Comparison of ENCODE assay signal across 25 cellular contexts in genomic region chr11:134625631-134626030, GRCh38.
"Had no signal": no experiment of that assay in that cellular context is flagged by ENCODE, and none has a peak within 500 bp of the region (broad histone marks: within the 10 kb centered on the region; RNA-seq: fewer than 3 reads in every experiment).

No MANE protein-coding gene starts in this region.

- H3K4me2 ChIP-seq: neural progenitor cell, smooth muscle cell had no signal

- H3K4me1 ChIP-seq: left lung, lower lobe of right lung, neural progenitor cell, parathyroid adenoma, psoas muscle, right lobe of liver, suprapubic skin, tibial artery, uterus had no signal

- ATAC-seq: left colon, left lung, lower lobe of right lung, natural killer cell, psoas muscle, right lobe of liver had no signal

- H3K9me3 ChIP-seq: left lung, lower lobe of right lung, neutrophil, psoas muscle, right lobe of liver, suprapubic skin, thoracic aorta, tibial artery, uterus had no signal

- DNase-seq: hippocampal formation; left colon; left lung; lower lobe of right lung; mammary epithelial cell; mesenchymal stem cell; naive B cell; natural killer cell; nephron progenitor cell; occipital lobe; psoas muscle; right lobe of liver; stimulated activated CD4-positive, alpha-beta T cell treated with anti-CD3 and anti-CD28 coated beads, Interleukin-2, amount 100 ng/mL, for 24 hours; stimulated activated CD4-positive, alpha-beta T cell treated with anti-CD3 and anti-CD28 coated beads, Interleukin-4, amount 100 ng/mL, for 1 hour; stimulated activated naive CD4-positive, alpha-beta T cell; tibial artery; trophoblast cell; uterus had no signal

- H3K27ac ChIP-seq: left lung, lower lobe of right lung, neural progenitor cell, neutrophil, parathyroid adenoma, psoas muscle, right lobe of liver, suprapubic skin, thoracic aorta, tibial artery, uterus had no signal

- H2AFZ ChIP-seq: neural progenitor cell, parathyroid adenoma had no signal

- FAIRE-seq: keratinocyte had no signal

- H3K4me3 ChIP-seq: left lung, lower lobe of right lung, neural progenitor cell, psoas muscle, right lobe of liver, smooth muscle cell, suprapubic skin, thoracic aorta, tibial artery, uterus had no signal

- H3K79me2 ChIP-seq: parathyroid adenoma had no signal

- H3K27me3 ChIP-seq: neural progenitor cell, neutrophil, right lobe of liver, suprapubic skin, tibial artery, uterus had no signal

- H3K36me3 ChIP-seq: left lung, lower lobe of right lung, neural progenitor cell, neutrophil, right lobe of liver, suprapubic skin, thoracic aorta, tibial artery, uterus had no signal

- H3K9ac ChIP-seq: neural progenitor cell, parathyroid adenoma had no signal
